In genomic region chr5:172691886-172692285, GRCh38 we compare ENCODE assay signal across 14 cellular contexts.
"Had no signal": no experiment of that assay in that cellular context is flagged by ENCODE, and none has a peak within 500 bp of the region (broad histone marks: within the 10 kb centered on the region; RNA-seq: fewer than 3 reads in every experiment).

No MANE protein-coding gene starts in this region.

- H3K27me3 Mint-ChIP-seq: activated B cell treated with CpG ODN at 0.5 μM for 24 hours; stimulated activated naive CD8-positive, alpha-beta T cell treated with anti-CD3 and anti-CD28 coated beads, Interleukin-15, Interleukin-2, amounts not matched to agents 100 ng/mL and 50 ng/mL, for 24 hours had no signal

- ATAC-seq: body of pancreas, left lobe of liver had no signal

- H3K27ac ChIP-seq: body of pancreas had no signal

- DNase-seq: activated B cell treated with CpG ODN at 0.5 μM for 24 hours; activated CD4-positive, alpha-beta T cell treated with anti-CD3 and anti-CD28 coated beads, Interleukin-2, amount 50 U/mL, for 1 hour; activated naive CD4-positive, alpha-beta T cell treated with anti-CD3 and anti-CD28 coated beads, Interleukin-2, amount 50 U/mL, for 16 hours; activated T-cell treated with anti-CD3 and anti-CD28 coated beads for 4 hours; adrenal gland; body of pancreas; hypothalamus; nephron progenitor cell; stimulated activated CD4-positive, alpha-beta T cell treated with anti-CD3 and anti-CD28 coated beads, Interleukin-15, amount 100 ng/mL, for 24 hours; stimulated activated CD4-positive, alpha-beta T cell treated with anti-CD3 and anti-CD28 coated beads, Interleukin-4, amount 100 ng/mL, for 24 hours had no signal

- H3K27ac Mint-ChIP-seq: activated B cell treated with CpG ODN at 0.5 μM for 24 hours; activated T-helper 2 cell treated with anti-CD3 and anti-CD28 coated beads, Interferon-gamma antibody, Interleukin-2, Interleukin-4, amounts not matched to agents 10 μg/mL and 5 μg/mL and 100 μg/mL, durations not matched to agents 14 hours and 24 hours and 36 hours; nephron progenitor cell; stimulated activated naive CD8-positive, alpha-beta T cell treated with anti-CD3 and anti-CD28 coated beads, Interleukin-15, Interleukin-2, amounts not matched to agents 100 ng/mL and 50 ng/mL, for 24 hours had no signal

- H3K36me3 ChIP-seq: vagina had no signal

- H3K4me3 ChIP-seq: adrenal gland, body of pancreas, vagina had no signal

- H3K9me3 Mint-ChIP-seq: activated B cell treated with CpG ODN at 0.5 μM for 24 hours; activated T-helper 2 cell treated with anti-CD3 and anti-CD28 coated beads, Interferon-gamma antibody, Interleukin-2, Interleukin-4, amounts not matched to agents 10 μg/mL and 5 μg/mL and 100 μg/mL, durations not matched to agents 14 hours and 24 hours and 36 hours; nephron progenitor cell; stimulated activated naive CD8-positive, alpha-beta T cell treated with anti-CD3 and anti-CD28 coated beads, Interleukin-15, Interleukin-2, amounts not matched to agents 100 ng/mL and 50 ng/mL, for 24 hours had no signal

- H3K27me3 ChIP-seq: adrenal gland, body of pancreas, vagina had no signal

- H3K4me3 Mint-ChIP-seq: activated B cell treated with CpG ODN at 0.5 μM for 24 hours; nephron progenitor cell; stimulated activated naive CD8-positive, alpha-beta T cell treated with anti-CD3 and anti-CD28 coated beads, Interleukin-15, Interleukin-2, amounts not matched to agents 100 ng/mL and 50 ng/mL, for 24 hours had no signal

- H3K9me3 ChIP-seq: adrenal gland, body of pancreas, vagina had no signal
